In the genomic region with DNA sequence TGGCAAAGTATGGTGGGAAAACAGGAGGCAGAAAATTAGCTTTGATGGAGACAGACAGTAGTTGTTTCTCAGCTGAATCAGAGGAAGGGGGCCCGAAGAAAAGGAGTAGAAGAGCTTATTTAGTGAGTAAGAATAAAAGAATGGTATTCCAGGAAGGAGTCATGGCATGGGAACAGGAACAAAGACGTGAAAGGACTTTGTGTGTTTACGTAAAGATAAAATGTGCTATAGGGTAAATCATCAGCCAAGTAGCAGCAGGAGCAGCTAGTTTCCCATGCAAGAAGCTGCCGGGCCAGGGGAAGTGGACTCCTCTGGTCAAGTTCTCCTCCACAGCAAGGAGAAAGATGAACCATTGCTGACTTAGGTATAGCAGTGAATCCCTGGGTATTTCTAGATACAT, we compare ENCODE assay signal across 18 cellular contexts.
DNase-seq lines count a peak whose midpoint lies in the region; ATAC-seq and TF ChIP-seq lines count a peak whose summit lies in the region.
"Had no signal": no experiment of that assay in that cellular context is flagged by ENCODE, and none has a peak within 500 bp of the region (broad histone marks: within the 10 kb centered on the region; RNA-seq: fewer than 3 reads in every experiment).

No MANE protein-coding gene starts in this region.

- intact Hi-C loops in activated CD4-positive, alpha-beta T cell treated with anti-CD3 and anti-CD28 coated beads for 36 hours (cut with DNase I, micrococcal nuclease) = no loop called here

- ATAC-seq in RWPE2 (ENCODE audit: low read depth) (peak; percentile 87), HG02571 (IDR thresholded peaks at IDR 0.05; ENCODE audit: unreplicated experiment) (no peak)
- no peak for ATAC-seq in effector memory CD8-positive, alpha-beta T cell (replicated peaks)
- no peak for ATAC-seq in activated CD4-positive, alpha-beta T cell treated with anti-CD3 and anti-CD28 coated beads for 36 hours
- ATAC-seq: activated T-helper 17 cell treated with anti-CD3 and anti-CD28 coated beads, Interleukin-2, amount 50 U/mL, for 72 hours; HCT116; SK-N-SH treated with all-trans-retinoic acid at 6 μM for 48 hours had no signal

- H2AFZ ChIP-seq in fibroblast of lung (ENCODE audit: low read length) (no peak overlapping the region), neuron (ENCODE audit: low read depth, low read length) (peak overlapping the region; percentile 15)

- DNase-seq in Caki2 (ENCODE audit: low read depth) = peak; percentile 67
- DNase-seq in RWPE2 (ENCODE audit: low spot score) = no peak
- peak; percentile 47 to 84 for DNase-seq in fibroblast of lung (ENCODE audit: low read depth in 2 of 2)
- DNase-seq in effector memory CD8-positive, alpha-beta T cell = no peak
- DNase-seq in NCI-H2196 (lab: John Stamatoyannopoulos, UW; ENCODE audit: unreplicated experiment) = no peak
- DNase-seq in activated CD4-positive, alpha-beta T cell treated with anti-CD3 and anti-CD28 coated beads for 36 hours = no peak
- DNase-seq: hypothalamus; NCI-H146; NCI-H446; sigmoid colon; stimulated activated naive CD4-positive, alpha-beta T cell treated with Interleukin-2 at 50 U/mL for 16 hours; uterus had no signal

- POLR2A ChIA-PET in activated CD4-positive, alpha-beta T cell treated with anti-CD3 and anti-CD28 coated beads for 36 hours (lab: Charles Lee) = no interaction called here

- TF ChIP-seq CTCF in RWPE2 (IDR thresholded peaks at IDR 0.05; ENCODE audit: poor library complexity, severe bottlenecking) = no peak
- no peak for TF ChIP-seq CTCF in fibroblast of lung (conservative IDR thresholded peaks at IDR 0.05 in 1 of 2, IDR thresholded peaks at IDR 0.05 in 1 of 2; ENCODE audit: low read depth in 1 of 2, low read length in 2 of 2)

- H3K9me3 ChIP-seq in RWPE2 (ENCODE audit: severe bottlenecking) = no peaks in the 10 kb centered on the region
- H3K9me3 ChIP-seq in fibroblast of lung (ENCODE audit: control insufficient read depth, insufficient read depth, low read depth, low read length) = no peaks in the 10 kb centered on the region
- H3K9me3 ChIP-seq in neuron (ENCODE audit: low read length) = no peaks in the 10 kb centered on the region
- H3K9me3 ChIP-seq: ascending aorta, sigmoid colon, uterus had no signal

- H3K27ac Mint-ChIP-seq in effector memory CD8-positive, alpha-beta T cell = no peak overlapping the region
- H3K27ac Mint-ChIP-seq in activated CD4-positive, alpha-beta T cell treated with anti-CD3 and anti-CD28 coated beads for 36 hours = no peak overlapping the region
- H3K27ac Mint-ChIP-seq: activated T-helper 17 cell treated with anti-CD3 and anti-CD28 coated beads, Interleukin-2, amount 50 U/mL, for 72 hours had no signal

- no peak overlapping the region for H3K4me2 ChIP-seq in fibroblast of lung (ENCODE audit: extremely low read depth, insufficient read depth, low read length)

- no peaks in the 10 kb centered on the region for H3K4me1 Mint-ChIP-seq in effector memory CD8-positive, alpha-beta T cell (ENCODE audit: low read depth in 2 of 2)
- H3K4me1 Mint-ChIP-seq in activated CD4-positive, alpha-beta T cell treated with anti-CD3 and anti-CD28 coated beads for 36 hours = no peaks in the 10 kb centered on the region
- H3K4me1 Mint-ChIP-seq: activated T-helper 17 cell treated with anti-CD3 and anti-CD28 coated beads, Interleukin-2, amount 50 U/mL, for 72 hours had no signal

- H3K9ac ChIP-seq in fibroblast of lung (ENCODE audit: insufficient read depth, low read length) = no peak overlapping the region

- H4K20me1 ChIP-seq in fibroblast of lung (ENCODE audit: control insufficient read depth, extremely low read depth, insufficient read depth, low read length) = no peaks in the 10 kb centered on the region

- in situ Hi-C loops in Caki2 (cut with HindIII; ENCODE audit: low pct_unique_long_range_greater_than_20kb, low sequenced_read_pairs) = no loop called here

- CTCF ChIA-PET in activated CD4-positive, alpha-beta T cell treated with anti-CD3 and anti-CD28 coated beads for 36 hours (lab: Charles Lee) = interaction anchor here (0.7 kb wide), 1 partner anchor 1371 kb away, joined by 4 read pairs; no protein-coding TSS in a partner anchor

- H3K27me3 ChIP-seq in RWPE2 (ENCODE audit: insufficient read depth, poor library complexity, severe bottlenecking) = no peaks in the 10 kb centered on the region
- H3K27me3 ChIP-seq in fibroblast of lung (ENCODE audit: control insufficient read depth, insufficient read depth, low read length) = no peaks in the 10 kb centered on the region
- H3K27me3 ChIP-seq in neuron (ENCODE audit: insufficient read depth, low read length) = no peaks in the 10 kb centered on the region
- H3K27me3 ChIP-seq: ascending aorta, sigmoid colon, uterus had no signal

- no peak overlapping the region for H3K4me3 Mint-ChIP-seq in effector memory CD8-positive, alpha-beta T cell
- no peak overlapping the region for H3K4me3 Mint-ChIP-seq in activated CD4-positive, alpha-beta T cell treated with anti-CD3 and anti-CD28 coated beads for 36 hours
- H3K4me3 Mint-ChIP-seq: activated T-helper 17 cell treated with anti-CD3 and anti-CD28 coated beads, Interleukin-2, amount 50 U/mL, for 72 hours had no signal

- no peaks in the 10 kb centered on the region for H3K9me3 Mint-ChIP-seq in effector memory CD8-positive, alpha-beta T cell
- H3K9me3 Mint-ChIP-seq in activated CD4-positive, alpha-beta T cell treated with anti-CD3 and anti-CD28 coated beads for 36 hours (ENCODE audit: low read depth) = no peaks in the 10 kb centered on the region
- H3K9me3 Mint-ChIP-seq: activated T-helper 17 cell treated with anti-CD3 and anti-CD28 coated beads, Interleukin-2, amount 50 U/mL, for 72 hours had no signal

- peaks cover 17 to 18% of the 10 kb centered on the region in 2 donors for H3K27me3 Mint-ChIP-seq in effector memory CD8-positive, alpha-beta T cell
- peaks cover 7% of the 10 kb centered on the region for H3K27me3 Mint-ChIP-seq in activated CD4-positive, alpha-beta T cell treated with anti-CD3 and anti-CD28 coated beads for 36 hours

- H3K27ac ChIP-seq in RWPE2 (ENCODE audit: poor library complexity, severe bottlenecking) = no peak overlapping the region
- H3K27ac ChIP-seq in fibroblast of lung (ENCODE audit: insufficient read depth, low read length) = no peak overlapping the region
- H3K27ac ChIP-seq: ascending aorta, sigmoid colon, uterus had no signal

- H3K79me2 ChIP-seq in fibroblast of lung (ENCODE audit: control insufficient read depth, insufficient read depth, low read length) = no peaks in the 10 kb centered on the region

- H3K4me1 ChIP-seq in RWPE2 (ENCODE audit: insufficient read depth, poor library complexity, severe bottlenecking) (peaks cover 10% of the 10 kb centered on the region), fibroblast of lung (ENCODE audit: control insufficient read depth, extremely low read depth, insufficient read depth, low read length) (no peaks in the 10 kb centered on the region), neuron (ENCODE audit: insufficient read depth, low read length) (peaks cover 2% of the 10 kb centered on the region)
- H3K4me1 ChIP-seq: ascending aorta, sigmoid colon, uterus had no signal

- no peak overlapping the region for H3K4me3 ChIP-seq in RWPE2 (ENCODE audit: severe bottlenecking)
- no peak overlapping the region for H3K4me3 ChIP-seq in fibroblast of lung (replicated peaks in 1 of 4; ENCODE audit: control extremely low read depth in 1 of 4, insufficient read depth in 1 of 4, low read depth in 3 of 4, low read length in 4 of 4)
- no peak overlapping the region for H3K4me3 ChIP-seq in neuron (ENCODE audit: low read length)
- H3K4me3 ChIP-seq: ascending aorta, sigmoid colon, uterus had no signal

- H3K36me3 ChIP-seq in RWPE2 (ENCODE audit: low read depth) = no peaks in the 10 kb centered on the region
- H3K36me3 ChIP-seq in fibroblast of lung (ENCODE audit: control insufficient read depth, insufficient read depth, low read length) = no peaks in the 10 kb centered on the region
- no peaks in the 10 kb centered on the region for H3K36me3 ChIP-seq in neuron (ENCODE audit: insufficient read depth, low read length)
- H3K36me3 ChIP-seq: ascending aorta, sigmoid colon, uterus had no signal

- H3K36me3 Mint-ChIP-seq in effector memory CD8-positive, alpha-beta T cell (ENCODE audit: insufficient read depth) = no peaks in the 10 kb centered on the region
- H3K36me3 Mint-ChIP-seq in activated CD4-positive, alpha-beta T cell treated with anti-CD3 and anti-CD28 coated beads for 36 hours (ENCODE audit: low read depth) = no peaks in the 10 kb centered on the region

Comparison
In these comparisons a context has a peak if more than half of its experiments do, and no peak if none do; other contexts are left out.
1. DNase-seq: peak in Caki2 (single experiment) and fibroblast of lung (2 of 2); none in RWPE2 (single experiment), effector memory CD8-positive, alpha-beta T cell (0 of 3), NCI-H2196 (single experiment) and activated CD4-positive, alpha-beta T cell treated with anti-CD3 and anti-CD28 coated beads for 36 hours (single experiment).